Comparison of ENCODE assay signal across 8 cellular contexts in genomic region chr4:87092389-87093141, GRCh38.
A peak's percentile ranks its signal among the peaks of the same experiment; 100 is the strongest.
DNase-seq lines count a peak whose midpoint lies in the region; ATAC-seq, FAIRE-seq and TF ChIP-seq lines count a peak whose summit lies in the region.

No MANE protein-coding gene starts in this region.

- H3K27me3 ChIP-seq in CD4-positive, CD25-positive, alpha-beta regulatory T cell (ENCODE audit: control insufficient read depth, insufficient read depth, low read length): no peaks in the 10 kb centered on the region
- H3K27me3 ChIP-seq in keratinocyte (ENCODE audit: control insufficient read depth, extremely low read depth, insufficient read depth, low read length): no peaks in the 10 kb centered on the region
- no peaks in the 10 kb centered on the region for H3K27me3 ChIP-seq in tibial nerve

- TF ChIP-seq POLR2A in tibial nerve (IDR thresholded peaks at IDR 0.05): no peak

- no peak overlapping the region for H3K27ac ChIP-seq in CD4-positive, CD25-positive, alpha-beta regulatory T cell (ENCODE audit: insufficient read depth, low read length, poor library complexity, severe bottlenecking)
- H3K27ac ChIP-seq in keratinocyte (ENCODE audit: control insufficient read depth, insufficient read depth, low read length) (peak overlapping the region; percentile 88), tibial nerve (peak overlapping the region in 1 of 4 donors; percentile 61)

- H3K4me1 ChIP-seq in CD4-positive, CD25-positive, alpha-beta regulatory T cell (ENCODE audit: control insufficient read depth, insufficient read depth, low read length, poor library complexity, severe bottlenecking): no peaks in the 10 kb centered on the region
- H3K4me1 ChIP-seq in keratinocyte (ENCODE audit: control insufficient read depth, extremely low read depth, insufficient read depth, low read length) (peaks cover 34% of the 10 kb centered on the region), tibial nerve (peaks cover 0 to 63% (median 7%) of the 10 kb centered on the region in 4 donors)

- peaks cover 22% of the 10 kb centered on the region for H3K36me3 ChIP-seq in CD4-positive, CD25-positive, alpha-beta regulatory T cell (ENCODE audit: control insufficient read depth, insufficient read depth, low read length)
- H3K36me3 ChIP-seq in keratinocyte (ENCODE audit: control insufficient read depth in 2 of 2, extremely low read depth in 1 of 2, insufficient read depth in 2 of 2, low read length in 2 of 2) (peaks cover 0 to 3% of the 10 kb centered on the region in 2 experiments), tibial nerve (peaks cover 0 to 28% (median 8%) of the 10 kb centered on the region in 3 donors)

- 46 to 52% methylated on average over 4 of the region's 4 CpGs for WGBS in tibial nerve, 2 donors

- no peak overlapping the region for H2AFZ ChIP-seq in keratinocyte (ENCODE audit: control insufficient read depth, low read length)

- peak; percentile 87 for FAIRE-seq in keratinocyte (lab: Jason Lieb, UNC)

- H3K27ac Mint-ChIP-seq in CD4-positive, CD25-positive, alpha-beta regulatory T cell: peak overlapping the region in 2 of 3 donors; percentile 60 to 68

- H3K79me2 ChIP-seq in keratinocyte (ENCODE audit: control insufficient read depth, insufficient read depth, low read length): no peaks in the 10 kb centered on the region

- H3K9ac ChIP-seq in keratinocyte (ENCODE audit: control insufficient read depth, extremely low read depth, insufficient read depth, low read length): peak overlapping the region; percentile 61

- no peaks in the 10 kb centered on the region for H3K9me3 ChIP-seq in CD4-positive, CD25-positive, alpha-beta regulatory T cell (ENCODE audit: control insufficient read depth in 2 of 2, low read length in 2 of 2)
- H3K9me3 ChIP-seq in keratinocyte (ENCODE audit: control insufficient read depth, low read depth, low read length): no peaks in the 10 kb centered on the region
- no peaks in the 10 kb centered on the region for H3K9me3 ChIP-seq in tibial nerve

- peaks cover 11 to 24% (median 13%) of the 10 kb centered on the region in 4 donors for H3K4me1 Mint-ChIP-seq in CD4-positive, CD25-positive, alpha-beta regulatory T cell

- peak overlapping the region; percentile 29 for H3K4me2 ChIP-seq in keratinocyte (ENCODE audit: control insufficient read depth, extremely low read depth, insufficient read depth, low read depth, low read length)

- no peak overlapping the region for H3K4me3 ChIP-seq in CD4-positive, CD25-positive, alpha-beta regulatory T cell (ENCODE audit: low read depth, low read length)
- peak overlapping the region in 1 of 3 experiments; percentile 0 for H3K4me3 ChIP-seq in keratinocyte (ENCODE audit: control insufficient read depth in 2 of 3, extremely low read depth in 1 of 3, insufficient read depth in 2 of 3, low read depth in 1 of 3, low read length in 3 of 3)
- H3K4me3 ChIP-seq in tibial nerve: no peak overlapping the region

- dilution Hi-C loops in keratinocyte (cut with MboI; ENCODE audit: extremely low pct_ligation_motif_present, low sequenced_read_pairs): no loop called here

- TF ChIP-seq EP300 in tibial nerve (IDR thresholded peaks at IDR 0.05): peak in 1 of 2 donors; percentile 23

- H3K9me3 Mint-ChIP-seq in CD4-positive, CD25-positive, alpha-beta regulatory T cell: no peaks in the 10 kb centered on the region

- H3K4me3 Mint-ChIP-seq in CD4-positive, CD25-positive, alpha-beta regulatory T cell: no peak overlapping the region

- no peak for ATAC-seq in CD4-positive, CD25-positive, alpha-beta regulatory T cell (ENCODE audit: low read depth in 2 of 2)
- ATAC-seq in GM21529 (IDR thresholded peaks at IDR 0.05; ENCODE audit: unreplicated experiment): peak; percentile 47
- ATAC-seq in HG03521 (IDR thresholded peaks at IDR 0.05; ENCODE audit: unreplicated experiment): no peak

- no peaks in the 10 kb centered on the region for H3K27me3 Mint-ChIP-seq in CD4-positive, CD25-positive, alpha-beta regulatory T cell

- no peaks in the 10 kb centered on the region for H4K20me1 ChIP-seq in keratinocyte (ENCODE audit: control insufficient read depth, extremely low read depth, insufficient read depth, low read length)

- no peak for DNase-seq in CD4-positive, CD25-positive, alpha-beta regulatory T cell
- DNase-seq in NCI-H2029 (lab: John Stamatoyannopoulos, UW): peak; percentile 41
- peak; percentile 23 for DNase-seq in amniotic stem cell (lab: John Stamatoyannopoulos, UW)
- peak; percentile 76 for DNase-seq in keratinocyte (ENCODE audit: low read depth, low spot score)
- peak; percentile 24 to 57 for DNase-seq in tibial nerve (ENCODE audit: low spot score in 2 of 2)
- DNase-seq in iPS-NIHi7 (ENCODE audit: extremely low spot score): no peak

- H3K9me1 ChIP-seq in keratinocyte (ENCODE audit: control insufficient read depth, extremely low read depth, insufficient read depth, low read length): no peaks in the 10 kb centered on the region

- H3K36me3 Mint-ChIP-seq in CD4-positive, CD25-positive, alpha-beta regulatory T cell: peaks cover 14% of the 10 kb centered on the region

- TF ChIP-seq CTCF in keratinocyte (optimal IDR thresholded peaks at IDR 0.05 in 1 of 3, IDR thresholded peaks at IDR 0.05 in 1 of 3, conservative IDR thresholded peaks at IDR 0.05 in 1 of 3; ENCODE audit: extremely low read depth in 1 of 3, insufficient read depth in 2 of 3, low read length in 3 of 3): peak in 1 of 3 experiments; percentile 12
- TF ChIP-seq CTCF in tibial nerve (IDR thresholded peaks at IDR 0.05): no peak

Comparison
In these comparisons a context has a peak if more than half of its experiments do, and no peak if none do; other contexts are left out.
1. DNase-seq: peak in NCI-H2029 (single experiment), amniotic stem cell (single experiment), keratinocyte (single experiment) and tibial nerve (2 of 2); none in CD4-positive, CD25-positive, alpha-beta regulatory T cell (0 of 3) and iPS-NIHi7 (single experiment).